8 cellular contexts compared by ENCODE assay signal in genomic region chr21:33230518-33231324, GRCh38. TPM values are rescaled to one million over a fixed set of nuclear protein-coding genes. Genes with fewer than 3 reads are reported as not detected.
DNase-seq lines count a peak whose midpoint lies in the region; ATAC-seq and TF ChIP-seq lines count a peak whose summit lies in the region.

No MANE protein-coding gene starts in this region.

- H3K27ac ChIP-seq in substantia nigra (ENCODE audit: low read depth, low read length, poor library complexity, severe bottlenecking) = peak overlapping the region; percentile 88

- DNase-seq in GM04503 (ENCODE audit: low read depth) = peak; percentile 28
- no peak for DNase-seq in Jurkat, Clone E6-1 (ENCODE audit: low read depth, low spot score)
- peak; percentile 78 for DNase-seq in WTC11 (ENCODE audit: low spot score)
- peak; percentile 39 for DNase-seq in effector CD8-positive, alpha-beta T cell (lab: John Stamatoyannopoulos, UW)
- DNase-seq in lower leg skin (ENCODE audit: low spot score in 2 of 2) = peak; percentile 20 to 88
- peak in 41 of 49 donors; percentile 14 to 72 (median 41) for DNase-seq in substantia nigra (lab: John Stamatoyannopoulos, UW)

- no peaks in the 10 kb centered on the region for H3K9me3 Mint-ChIP-seq in WTC11

- H3K27ac Mint-ChIP-seq in WTC11 = no peak overlapping the region

- ATAC-seq in GM21529 (IDR thresholded peaks at IDR 0.05; ENCODE audit: unreplicated experiment) (peak; percentile 35), WTC11 (peak; percentile 71), GM18861 (IDR thresholded peaks at IDR 0.05; ENCODE audit: unreplicated experiment) (no peak)

- POLR2A ChIA-PET in WTC11 (lab: Charles Lee) = interaction anchor here (1.1 to 1.2 kb wide), 2 partner anchors 32 to 94 kb away, joined by 3 to 4 read pairs; partner anchors contain the start of gene IFNAR1

- no peak for TF ChIP-seq POLR2A in lower leg skin (IDR thresholded peaks at IDR 0.05)

- CTCF ChIA-PET in WTC11 (lab: Charles Lee) = interaction anchor here (0.7 to 3.1 kb wide), 8 partner anchors 12 to 131 kb away, joined by 3 to 14 read pairs (median 3); partner anchors contain the start of genes IFNAR1 and IL10RB

- WGBS in lower leg skin, 2 donors = 2 to 3% methylated on average over 26 to 31 of the region's 31 CpGs

- H3K4me3 Mint-ChIP-seq in WTC11 = peak overlapping the region; percentile 81

- H3K36me3 Mint-ChIP-seq in WTC11 = peaks cover 8% of the 10 kb centered on the region

- H3K4me1 Mint-ChIP-seq in WTC11 = peaks cover 40% of the 10 kb centered on the region

- intact Hi-C loops in lower leg skin (cut with DNase I; ENCODE audit: low total_unique reads) = no loop called here

- peak overlapping the region; percentile 90 for H3K4me3 ChIP-seq in Jurkat, Clone E6-1 (ENCODE audit: low read length)
- peak overlapping the region; percentile 80 for H3K4me3 ChIP-seq in lower leg skin (ENCODE audit: low read depth, poor library complexity, severe bottlenecking)

- TF ChIP-seq CTCF in WTC11 (IDR thresholded peaks at IDR 0.05) = no peak; the same call in 1 of the 2 replicates
- TF ChIP-seq CTCF in lower leg skin (IDR thresholded peaks at IDR 0.05) = no peak

- H3K27me3 Mint-ChIP-seq in WTC11 (ENCODE audit: low read depth) = peaks cover 12% of the 10 kb centered on the region

TF ChIP-seq in WTC11, 78 proteins besides CTCF, POLR2A, EP300 and RAD21:
- peak; percentile 26; the same call in 1 of the 2 replicates for TF ChIP-seq KAT7 (CRISPR knock-in tag; IDR thresholded peaks at IDR 0.05; ENCODE audit: borderline replicate concordance)
- no peak for TF ChIP-seq ATF3 (CRISPR knock-in tag; conservative IDR thresholded peaks at IDR 0.05)
- TF ChIP-seq USF1 (CRISPR knock-in tag; IDR thresholded peaks at IDR 0.05) = 0 out of 2 replicates have a peak, but pooled peaks have one; percentile 0
- no peak for TF ChIP-seq ZNF416 (CRISPR knock-in tag; IDR thresholded peaks at IDR 0.05)
- no peak for TF ChIP-seq GRHL2 (CRISPR knock-in tag; IDR thresholded peaks at IDR 0.05; ENCODE audit: insufficient replicate concordance, severe bottlenecking)
- no peak for TF ChIP-seq FOXP4 (CRISPR knock-in tag; IDR thresholded peaks at IDR 0.05)
- TF ChIP-seq E2F5 (CRISPR knock-in tag; IDR thresholded peaks at IDR 0.05) = no peak
- TF ChIP-seq GABPB1 (CRISPR knock-in tag; IDR thresholded peaks at IDR 0.05) = peak; percentile 18; the same call in 1 of the 2 replicates
- TF ChIP-seq ETV6 (CRISPR knock-in tag; IDR thresholded peaks at IDR 0.05) = peak; percentile 52; the same call in 1 of the 2 replicates
- TF ChIP-seq SMAD4 (CRISPR knock-in tag; IDR thresholded peaks at IDR 0.05) = no peak
TF ChIP-seq in WTC11: peak in this region for 4.

RNA-seq across cellular contexts. Expression of gene IFNAR2, which starts 1.0 kb away (rescaled TPM):
- polyA plus RNA-seq in Jurkat, Clone E6-1 (2012; ENCODE audit: insufficient read depth, insufficient read length) = 79.8 TPM
- total RNA-seq in WTC11 (2021) (13.3 to 19.1 TPM (median 16.4 TPM) in 3 replicates), lower leg skin (10 to 100 TPM in 1 of 4 donors, 1 to 10 TPM in 3; 2.7 to 14.2 (median 2.9) TPM)

RNA-seq across cellular contexts. Expression of gene IL10RB, which starts 35.4 kb away (rescaled TPM):
- polyA plus RNA-seq in Jurkat, Clone E6-1 (2012; ENCODE audit: insufficient read depth, insufficient read length) = 16.8 TPM
- 3.7 to 5.1 TPM (median 4.1 TPM) in 3 replicates for total RNA-seq in WTC11 (2021)
- 10 to 100 TPM; 27.6 to 33.3 (median 30.2) TPM for total RNA-seq in lower leg skin
